Comparison of ENCODE assay signal across 8 cellular contexts in the genomic region with DNA sequence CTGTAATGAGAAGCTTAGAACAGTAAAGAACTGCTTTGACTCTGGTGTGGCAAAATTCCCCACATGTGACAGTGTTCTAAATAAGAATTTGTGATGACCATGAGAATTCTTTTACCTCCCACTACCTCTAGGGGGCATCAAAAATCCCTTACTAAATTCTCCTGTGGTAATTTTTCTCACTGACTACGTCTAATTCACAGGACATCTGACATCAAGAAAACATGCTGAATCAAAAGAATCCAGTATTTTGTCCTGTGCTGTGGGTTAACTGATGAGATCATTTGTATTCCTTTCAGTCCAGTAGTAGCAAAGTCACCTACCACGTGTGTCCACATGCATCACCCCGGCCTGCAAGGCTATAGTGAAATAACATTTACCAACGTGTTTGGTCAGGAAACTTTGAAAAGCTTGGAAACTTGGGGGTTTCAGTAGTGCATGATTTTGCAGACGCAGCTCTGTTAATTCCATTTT.
DNase-seq lines count a peak whose midpoint lies in the region; ATAC-seq, FAIRE-seq and TF ChIP-seq lines count a peak whose summit lies in the region.

No MANE protein-coding gene starts in this region.

- TF ChIP-seq CTCF in D721Med (IDR thresholded peaks at IDR 0.05; ENCODE audit: insufficient read depth, missing control alignments) (peak; percentile 57), choroid plexus epithelial cell (conservative IDR thresholded peaks at IDR 0.05; ENCODE audit: low read depth, low read length) (peak; percentile 68), lung (IDR thresholded peaks at IDR 0.05; ENCODE audit: control extremely low read depth, extremely low read depth) (peak; percentile 7), omental fat pad (IDR thresholded peaks at IDR 0.05) (peak in 1 of 3 donors; percentile 25)

- no peak overlapping the region for H3K27ac ChIP-seq in lung (ENCODE audit: low read depth in 1 of 2, low read length in 1 of 2)

- 73 to 74% methylated on average over 5 of the region's 5 CpGs for WGBS in lung, 2 donors

- H3K4me3 ChIP-seq in choroid plexus epithelial cell (ENCODE audit: low read depth, low read length), result no peak overlapping the region
- H3K4me3 ChIP-seq in lung, result no peak overlapping the region

- DNase-seq in D721Med (ENCODE audit: insufficient read length, low spot score), result no peak
- DNase-seq in NCI-H82 (lab: John Stamatoyannopoulos, UW), result peak; percentile 59
- peak; percentile 81 for DNase-seq in choroid plexus epithelial cell (ENCODE audit: low read depth)
- DNase-seq in lung (ENCODE audit: low spot score), result no peak
- DNase-seq in activated CD8-positive, alpha-beta memory T cell treated with anti-CD3 and anti-CD28 coated beads, Interleukin-2, amount 50 U/mL, for 48 hours, result no peak
- no peak for DNase-seq in omental fat pad (ENCODE audit: low spot score)

- H3K36me3 ChIP-seq in lung (ENCODE audit: control insufficient read depth in 2 of 2, insufficient read depth in 2 of 2, low read length in 2 of 2), result peaks cover 0 to 5% of the 10 kb centered on the region in 2 donors

- ATAC-seq in GM21619 (IDR thresholded peaks at IDR 0.05; ENCODE audit: unreplicated experiment) (peak; percentile 45), lung (ENCODE audit: insufficient read depth, low FRiP score) (peak; percentile 53), GM18870 (IDR thresholded peaks at IDR 0.05; ENCODE audit: unreplicated experiment) (no peak), omental fat pad (ENCODE audit: low FRiP score) (no peak)

- H3K4me1 ChIP-seq in lung (ENCODE audit: control insufficient read depth in 2 of 2, insufficient read depth in 2 of 2, low read length in 2 of 2), result no peaks in the 10 kb centered on the region

- no peaks in the 10 kb centered on the region for H3K9me3 ChIP-seq in lung (ENCODE audit: control insufficient read depth in 2 of 2, insufficient read depth in 1 of 2, low read length in 1 of 2)

- no peaks in the 10 kb centered on the region for H3K27me3 ChIP-seq in lung (ENCODE audit: control insufficient read depth, insufficient read depth)

- no peak for FAIRE-seq in D721Med (lab: Jason Lieb, UNC)

Comparison
In these comparisons a context has a peak if more than half of its experiments do, and no peak if none do; other contexts are left out.
1. DNase-seq: peak in NCI-H82 (single experiment) and choroid plexus epithelial cell (single experiment); none in D721Med (single experiment), lung (single experiment), activated CD8-positive, alpha-beta memory T cell treated with anti-CD3 and anti-CD28 coated beads, Interleukin-2, amount 50 U/mL, for 48 hours (single experiment) and omental fat pad (single experiment).
2. ATAC-seq: peak in GM21619 (single experiment) and lung (single experiment); none in GM18870 (single experiment) and omental fat pad (single experiment).